1 cellular context compared by ENCODE assay signal in the genomic region with DNA sequence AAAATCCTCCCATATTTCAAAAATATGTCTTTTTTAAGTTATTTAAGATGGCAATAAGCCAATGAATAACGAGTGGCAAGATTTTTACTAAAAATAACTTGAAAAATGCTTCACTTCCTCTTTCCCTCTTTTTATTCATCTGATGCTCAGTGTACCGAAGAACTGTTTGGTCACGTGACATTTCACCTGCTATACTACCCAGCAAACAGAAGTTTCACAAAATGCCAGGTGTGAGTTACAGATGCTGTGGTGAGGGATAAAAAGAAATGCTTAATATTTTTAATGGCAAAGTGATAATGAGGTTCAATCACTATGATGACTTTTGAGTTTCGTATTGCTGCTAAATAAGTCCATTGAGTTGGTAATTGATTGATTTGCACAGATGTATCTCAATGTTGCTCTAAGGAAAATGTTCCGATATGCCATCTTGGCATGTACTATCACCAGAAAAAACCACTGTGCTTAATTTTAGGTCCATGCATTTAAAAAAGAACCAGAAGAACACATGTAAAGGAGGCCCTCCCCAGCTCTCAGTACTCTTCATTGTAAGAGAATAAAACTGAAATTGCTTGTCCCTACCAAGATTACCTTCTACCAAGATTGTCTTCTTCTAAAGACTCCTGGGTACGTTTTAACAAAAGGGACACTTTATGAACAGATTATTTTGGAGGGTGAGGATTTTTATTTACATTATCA.
TF ChIP-seq lines count a peak whose summit lies in the region.

No MANE protein-coding gene starts in this region.

TF ChIP-seq in K562, 482 proteins besides CTCF, POLR2A, EP300 and RAD21:
- TF ChIP-seq, protein P1, sequence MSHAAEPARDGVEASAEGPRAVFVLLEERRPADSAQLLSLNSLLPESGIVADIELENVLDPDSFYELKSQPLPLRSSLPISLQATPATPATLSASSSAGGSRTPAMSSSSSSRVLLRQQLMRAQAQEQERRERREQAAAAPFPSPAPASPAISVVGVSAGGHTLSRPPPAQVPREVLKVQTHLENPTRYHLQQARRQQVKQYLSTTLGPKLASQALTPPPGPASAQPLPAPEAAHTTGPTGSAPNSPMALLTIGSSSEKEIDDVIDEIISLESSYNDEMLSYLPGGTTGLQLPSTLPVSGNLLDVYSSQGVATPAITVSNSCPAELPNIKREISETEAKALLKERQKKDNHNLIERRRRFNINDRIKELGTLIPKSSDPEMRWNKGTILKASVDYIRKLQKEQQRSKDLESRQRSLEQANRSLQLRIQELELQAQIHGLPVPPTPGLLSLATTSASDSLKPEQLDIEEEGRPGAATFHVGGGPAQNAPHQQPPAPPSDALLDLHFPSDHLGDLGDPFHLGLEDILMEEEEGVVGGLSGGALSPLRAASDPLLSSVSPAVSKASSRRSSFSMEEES (CRISPR knock-in tag; IDR thresholded peaks at IDR 0.05), result peak; percentile 86
- TF ChIP-seq SPI1 (IDR thresholded peaks at IDR 0.05; ENCODE audit: borderline replicate concordance, low read depth, low read length) (peak; percentile 88), KAT2B (IDR thresholded peaks at IDR 0.05; ENCODE audit: low read depth, low read length) (no peak), RAD51 (IDR thresholded peaks at IDR 0.05; ENCODE audit: borderline replicate concordance, low read depth) (peak; percentile 79), POLR2B (IDR thresholded peaks at IDR 0.05; ENCODE audit: low read depth, partially characterized antibody) (no peak)
